ENCODE assay signal across 9 cellular contexts in the genomic region with DNA sequence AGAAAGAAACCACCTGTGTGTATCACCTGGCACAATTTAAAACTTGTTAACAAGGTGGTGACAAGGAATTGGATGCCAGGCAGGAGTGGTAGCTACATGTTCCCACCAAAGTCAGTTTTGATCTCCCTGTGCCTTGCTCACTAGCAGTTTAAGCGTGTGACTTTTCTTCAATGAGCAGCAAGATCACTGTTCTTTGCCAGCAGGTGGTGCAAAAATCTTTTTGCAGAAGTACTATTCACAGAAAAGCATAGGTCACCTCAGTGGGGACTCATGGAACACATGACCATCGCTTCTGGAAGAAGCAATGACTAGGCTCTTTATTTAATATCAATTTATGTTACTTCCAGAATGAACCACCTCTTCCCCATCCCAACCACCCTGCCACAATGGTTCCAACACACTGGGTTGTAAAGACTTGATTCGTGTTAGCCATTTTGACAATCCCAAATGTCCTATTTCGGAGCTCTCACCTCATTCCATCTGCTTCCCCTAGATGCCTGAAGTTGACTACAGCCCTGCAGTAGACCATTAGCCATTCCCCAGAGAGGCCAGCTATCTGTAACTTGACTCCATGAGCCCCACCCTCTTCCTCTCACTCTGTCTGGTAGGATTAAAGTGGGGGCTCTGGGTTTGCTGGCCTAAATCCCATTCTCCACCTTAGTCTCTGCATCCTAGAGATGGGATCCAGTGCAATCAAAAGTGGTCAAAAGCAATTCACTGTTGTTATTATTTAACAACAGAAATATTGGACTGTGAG. TPM values are rescaled to one million over a fixed set of nuclear protein-coding genes. Genes with fewer than 3 reads are reported as not detected.
DNase-seq lines count a peak whose midpoint lies in the region; ATAC-seq and TF ChIP-seq lines count a peak whose summit lies in the region.
"Had no signal": no experiment of that assay in that cellular context is flagged by ENCODE, and none has a peak within 500 bp of the region (broad histone marks: within the 10 kb centered on the region; RNA-seq: fewer than 3 reads in every experiment).

No MANE protein-coding gene starts in this region.

- no peaks in the 10 kb centered on the region for H3K4me1 Mint-ChIP-seq in naive thymus-derived CD4-positive, alpha-beta T cell

- no peaks in the 10 kb centered on the region for H3K36me3 ChIP-seq in ACC112 (ENCODE audit: insufficient read depth, low read length)
- no peaks in the 10 kb centered on the region for H3K36me3 ChIP-seq in SJCRH30
- no peaks in the 10 kb centered on the region for H3K36me3 ChIP-seq in right atrium auricular region
- no peaks in the 10 kb centered on the region for H3K36me3 ChIP-seq in naive thymus-derived CD4-positive, alpha-beta T cell (ENCODE audit: control insufficient read depth in 2 of 3, insufficient read depth in 3 of 3, low read length in 3 of 3)

- intact Hi-C loops in naive thymus-derived CD4-positive, alpha-beta T cell (cut with micrococcal nuclease) = loop anchor here (1.0 kb wide), 1 partner anchor 360 kb away; no protein-coding TSS in a partner anchor

- POLR2A ChIA-PET in naive thymus-derived CD4-positive, alpha-beta T cell (lab: Charles Lee) = interaction anchor here (0.6 kb wide), 1 partner anchor 36 kb away, joined by 3 read pairs; no protein-coding TSS in a partner anchor

- no peaks in the 10 kb centered on the region for H3K9me3 ChIP-seq in SJCRH30 (replicated peaks)
- no peaks in the 10 kb centered on the region for H3K9me3 ChIP-seq in right atrium auricular region
- H3K9me3 ChIP-seq in naive thymus-derived CD4-positive, alpha-beta T cell (ENCODE audit: control insufficient read depth in 2 of 3, low read length in 3 of 3) = no peaks in the 10 kb centered on the region

- DNase-seq in SJCRH30 = peak; percentile 50 to 70
- no peak for DNase-seq in right atrium auricular region (ENCODE audit: low spot score)
- DNase-seq in NCI-H226 = no peak
- DNase-seq in naive thymus-derived CD4-positive, alpha-beta T cell = no peak
- no peak for DNase-seq in T-helper 1 cell
- DNase-seq in occipital lobe (lab: John Stamatoyannopoulos, UW) = no peak

- H3K4me1 ChIP-seq in ACC112 (ENCODE audit: control insufficient read depth, insufficient read depth, low read length, unreplicated experiment) (peaks cover 29% of the 10 kb centered on the region), SJCRH30 (peaks cover 19% of the 10 kb centered on the region), right atrium auricular region (peaks cover 0 to 43% of the 10 kb centered on the region in 2 donors)
- no peaks in the 10 kb centered on the region for H3K4me1 ChIP-seq in naive thymus-derived CD4-positive, alpha-beta T cell (ENCODE audit: control insufficient read depth in 2 of 2, insufficient read depth in 2 of 2, low read length in 2 of 2)

- no peaks in the 10 kb centered on the region for H3K9me3 Mint-ChIP-seq in naive thymus-derived CD4-positive, alpha-beta T cell

- peak; percentile 83 for ATAC-seq in GM19351 (IDR thresholded peaks at IDR 0.05; ENCODE audit: unreplicated experiment)
- ATAC-seq in naive thymus-derived CD4-positive, alpha-beta T cell = no peak

- H2AFZ ChIP-seq in ACC112 (ENCODE audit: low read length, unreplicated experiment) = no peak overlapping the region

- peaks cover 16 to 51% (median 29%) of the 10 kb centered on the region in 5 donors for H3K27me3 Mint-ChIP-seq in naive thymus-derived CD4-positive, alpha-beta T cell

- peak overlapping the region; percentile 80 for H3K27ac ChIP-seq in ACC112 (ENCODE audit: low read depth, low read length)
- H3K27ac ChIP-seq in SJCRH30 = no peak overlapping the region
- H3K27ac ChIP-seq in right atrium auricular region = peak overlapping the region; percentile 18 to 61
- H3K27ac ChIP-seq in naive thymus-derived CD4-positive, alpha-beta T cell (ENCODE audit: low read depth, low read length) = no peak overlapping the region

- TF ChIP-seq CTCF in right atrium auricular region (IDR thresholded peaks at IDR 0.05) = peak; percentile 29 to 46

- H3K27ac Mint-ChIP-seq in naive thymus-derived CD4-positive, alpha-beta T cell = no peak overlapping the region
- H3K27ac Mint-ChIP-seq: activated naive CD8-positive, alpha-beta T cell had no signal

- peaks cover 0 to 4% (median 0%) of the 10 kb centered on the region in 5 donors for H3K36me3 Mint-ChIP-seq in naive thymus-derived CD4-positive, alpha-beta T cell
- H3K36me3 Mint-ChIP-seq: activated naive CD8-positive, alpha-beta T cell had no signal

- H3K4me3 ChIP-seq in ACC112 (ENCODE audit: low read depth, low read length) (no peak overlapping the region), SJCRH30 (no peak overlapping the region), right atrium auricular region (no peak overlapping the region)
- no peak overlapping the region for H3K4me3 ChIP-seq in naive thymus-derived CD4-positive, alpha-beta T cell (ENCODE audit: low read length)

- CTCF ChIA-PET in naive thymus-derived CD4-positive, alpha-beta T cell (lab: Charles Lee) = no interaction called here

- no peaks in the 10 kb centered on the region for H3K79me2 ChIP-seq in ACC112 (ENCODE audit: control insufficient read depth, insufficient read depth, low read length, unreplicated experiment)

- no peak overlapping the region for H3K4me3 Mint-ChIP-seq in naive thymus-derived CD4-positive, alpha-beta T cell
- H3K4me3 Mint-ChIP-seq: activated naive CD8-positive, alpha-beta T cell had no signal

- H3K27me3 ChIP-seq in ACC112 (ENCODE audit: insufficient read depth, low read length) (no peaks in the 10 kb centered on the region; the same call in 1 of the 2 replicates), SJCRH30 (no peaks in the 10 kb centered on the region), right atrium auricular region (no peaks in the 10 kb centered on the region)
- no peaks in the 10 kb centered on the region for H3K27me3 ChIP-seq in naive thymus-derived CD4-positive, alpha-beta T cell (ENCODE audit: control insufficient read depth in 2 of 2, insufficient read depth in 2 of 2, low read length in 2 of 2)

RNA-seq across cellular contexts. Expression of a gene that starts 59.1 kb away (rescaled TPM):
- 3.8 and 4.1 TPM in 2 replicates for total RNA-seq in SJCRH30 (2014; rRNA removed; shearing (Covaris generic))
- total RNA-seq in right atrium auricular region = 10 to 100 TPM; 32.2 to 38.5 TPM
- under 1 TPM in 2 of 5 experiments, not detected in 3; 0.10 to 0.24 TPM for total RNA-seq in naive thymus-derived CD4-positive, alpha-beta T cell
- not detected for polyA plus RNA-seq in naive thymus-derived CD4-positive, alpha-beta T cell
- total RNA-seq in occipital lobe = 18.6 TPM

Comparison
In these comparisons a context has a peak if more than half of its experiments do, and no peak if none do; other contexts are left out.
1. H3K27ac ChIP-seq: peak in ACC112 (single experiment) and right atrium auricular region (2 of 2); none in SJCRH30 (single experiment) and naive thymus-derived CD4-positive, alpha-beta T cell (single experiment).
2. DNase-seq: peak in SJCRH30 (2 of 2); none in right atrium auricular region (single experiment), NCI-H226 (single experiment), naive thymus-derived CD4-positive, alpha-beta T cell (0 of 9), T-helper 1 cell (0 of 5) and occipital lobe (single experiment).